Comparison of ENCODE assay signal across 18 cellular contexts in the genomic region with DNA sequence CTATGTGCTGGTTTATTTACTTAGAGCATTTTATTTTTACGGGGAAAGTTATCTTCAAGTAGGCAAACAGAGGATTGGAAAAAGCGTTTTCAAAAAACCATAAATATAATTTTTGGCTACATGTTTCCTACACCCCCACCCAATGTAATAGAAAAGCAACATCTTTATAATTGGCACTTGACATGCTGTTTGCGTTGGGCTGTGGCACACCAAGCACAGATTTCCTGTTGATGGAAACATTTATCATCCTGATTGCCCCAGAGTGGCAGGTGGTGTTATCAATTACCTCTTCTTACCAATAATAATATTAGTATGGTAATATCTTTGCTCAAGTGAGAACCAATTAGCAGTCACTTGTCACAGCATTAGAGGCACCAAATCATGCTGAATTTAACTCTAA. TPM values are rescaled to one million over a fixed set of nuclear protein-coding genes. Genes with fewer than 3 reads are reported as not detected.
"Had no signal": no experiment of that assay in that cellular context is flagged by ENCODE, and none has a peak within 500 bp of the region (broad histone marks: within the 10 kb centered on the region; RNA-seq: fewer than 3 reads in every experiment).

No MANE protein-coding gene starts in this region.

- H3K4me3 Mint-ChIP-seq: activated CD4-positive, alpha-beta T cell treated with anti-CD3 and anti-CD28 coated beads, Interleukin-2, amount 10 ng/mL, durations not matched to agents 24 days and 14 days; activated CD8-positive, alpha-beta T cell treated with anti-CD3 and anti-CD28 coated beads, Interleukin-2, amount 10 ng/mL, durations not matched to agents 7 days and 5 days; activated T-cell treated with anti-CD3 and anti-CD28 coated beads, Interleukin-2, amount 50 U/mL, for 72 hours; stimulated activated naive CD8-positive, alpha-beta T cell treated with anti-CD3 and anti-CD28 coated beads, Interleukin-15, amount 100 ng/mL, for 72 hours; T-helper 2 cell treated with Interferon-gamma antibody and Interleukin-4, amounts not matched to agents 5 μg/mL and 100 μg/mL, for 36 hours had no signal

- H3K9me3 ChIP-seq: heart left ventricle, upper lobe of left lung had no signal

- H3K9me3 Mint-ChIP-seq: activated T-cell treated with anti-CD3 and anti-CD28 coated beads, Interleukin-2, amount 50 U/mL, for 72 hours; stimulated activated naive CD8-positive, alpha-beta T cell treated with anti-CD3 and anti-CD28 coated beads, Interleukin-15, amount 100 ng/mL, for 72 hours; T-helper 2 cell treated with Interferon-gamma antibody and Interleukin-4, amounts not matched to agents 5 μg/mL and 100 μg/mL, for 36 hours had no signal

- ATAC-seq: activated CD8-positive, alpha-beta T cell treated with anti-CD3 and anti-CD28 coated beads, Interleukin-2, amount 10 ng/mL, durations not matched to agents 7 days and 5 days; activated T-cell treated with anti-CD3 and anti-CD28 coated beads, Interleukin-2, amount 50 U/mL, for 72 hours; heart left ventricle; stimulated activated naive CD8-positive, alpha-beta T cell treated with anti-CD3 and anti-CD28 coated beads, Interleukin-15, amount 100 ng/mL, for 72 hours had no signal

- H3K4me1 ChIP-seq: parathyroid adenoma had no signal

- H3K27ac ChIP-seq: heart left ventricle, parathyroid adenoma, upper lobe of left lung had no signal

- H3K36me3 ChIP-seq: heart left ventricle, upper lobe of left lung had no signal

- H3K4me3 ChIP-seq: heart left ventricle, lung, upper lobe of left lung had no signal

- DNase-seq: activated CD4-positive, alpha-beta T cell treated with anti-CD3 and anti-CD28 coated beads, Interleukin-2, amount 10 ng/mL, durations not matched to agents 24 days and 14 days; activated CD4-positive, CD25-positive, alpha-beta regulatory T cell; activated CD8-positive, alpha-beta memory T cell treated with anti-CD3 and anti-CD28 coated beads, Interleukin-2, amount 50 U/mL, for 4 hours; activated CD8-positive, alpha-beta T cell treated with anti-CD3 and anti-CD28 coated beads, Interleukin-2, amount 10 ng/mL, durations not matched to agents 7 days and 5 days; activated T-cell treated with anti-CD3 and anti-CD28 coated beads, Interleukin-2, amount 50 U/mL, for 72 hours; anterior cingulate cortex; cortex of kidney; effector memory CD4-positive, alpha-beta T cell; heart left ventricle; midbrain; stimulated activated CD4-positive, alpha-beta T cell treated with anti-CD3 and anti-CD28 coated beads, Interleukin-1b, Interleukin-23, amount 100 ng/mL, for 48 hours; stimulated activated naive CD8-positive, alpha-beta T cell treated with anti-CD3 and anti-CD28 coated beads, Interleukin-15, amount 100 ng/mL, for 72 hours; upper lobe of left lung had no signal

- H3K27ac Mint-ChIP-seq: activated CD4-positive, alpha-beta T cell treated with anti-CD3 and anti-CD28 coated beads, Interleukin-2, amount 10 ng/mL, durations not matched to agents 24 days and 14 days; activated CD8-positive, alpha-beta T cell treated with anti-CD3 and anti-CD28 coated beads, Interleukin-2, amount 10 ng/mL, durations not matched to agents 7 days and 5 days; T-helper 2 cell treated with Interferon-gamma antibody and Interleukin-4, amounts not matched to agents 5 μg/mL and 100 μg/mL, for 36 hours had no signal

RNA-seq across cellular contexts. Expression of gene SALL3, which starts 3.9 kb away (rescaled TPM):
- total RNA-seq: activated CD4-positive, alpha-beta T cell treated with anti-CD3 and anti-CD28 coated beads, Interleukin-2, amount 10 ng/mL, durations not matched to agents 24 days and 14 days; activated CD8-positive, alpha-beta T cell treated with anti-CD3 and anti-CD28 coated beads, Interleukin-2, amount 10 ng/mL, durations not matched to agents 7 days and 5 days; activated T-cell treated with anti-CD3 and anti-CD28 coated beads, Interleukin-2, amount 50 U/mL, for 72 hours; fibroblast of lung; myocyte had no signal
